ENCODE assay signal across 11 cellular contexts in the genomic region with DNA sequence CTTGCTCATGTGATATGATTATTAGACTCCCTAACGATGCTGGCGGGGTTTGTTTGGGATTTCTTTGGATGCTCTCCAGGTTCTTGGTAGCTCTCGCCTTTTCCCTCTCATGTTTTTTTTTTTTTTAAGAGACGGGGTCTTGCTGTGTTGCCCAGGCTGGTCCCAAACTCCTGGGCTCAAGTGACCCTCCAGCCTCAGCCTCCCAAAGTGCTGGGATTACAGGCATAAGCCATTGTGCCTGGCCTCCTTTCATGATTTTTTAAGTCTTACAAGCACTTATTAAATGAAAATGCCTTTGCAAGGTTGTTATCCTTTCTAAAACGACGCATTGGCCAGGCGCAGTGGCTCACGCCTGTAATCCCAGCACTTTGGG. TPM values are rescaled to one million over a fixed set of nuclear protein-coding genes. Genes with fewer than 3 reads are reported as not detected.
A peak's percentile ranks its signal among the peaks of the same experiment; 100 is the strongest.
DNase-seq lines count a peak whose midpoint lies in the region; ATAC-seq, FAIRE-seq and TF ChIP-seq lines count a peak whose summit lies in the region.
"Had no signal": no experiment of that assay in that cellular context is flagged by ENCODE, and none has a peak within 500 bp of the region (broad histone marks: within the 10 kb centered on the region; RNA-seq: fewer than 3 reads in every experiment).

No MANE protein-coding gene starts in this region.

- H3K27me3 ChIP-seq in CD8-positive, alpha-beta memory T cell (ENCODE audit: insufficient read depth, low read length, poor library complexity, severe bottlenecking) = no peaks in the 10 kb centered on the region
- no peaks in the 10 kb centered on the region for H3K27me3 ChIP-seq in K562 (ENCODE audit: control insufficient read depth in 2 of 2, insufficient read depth in 2 of 2, low read length in 2 of 2)

- peak overlapping the region in 1 of 8 donors; percentile 19 for H3K27ac Mint-ChIP-seq in CD8-positive, alpha-beta memory T cell
- H3K27ac Mint-ChIP-seq in nephron progenitor cell = peak overlapping the region; percentile 4
- H3K27ac Mint-ChIP-seq in endothelial cell (ENCODE audit: unreplicated experiment) = no peak overlapping the region
- H3K27ac Mint-ChIP-seq: GM23338, IgD-negative memory B cell had no signal

- ATAC-seq in K562 (no peak), HG03432 (IDR thresholded peaks at IDR 0.05; ENCODE audit: unreplicated experiment) (no peak)
- ATAC-seq: GM23338 had no signal

- H3K4me1 ChIP-seq in CD8-positive, alpha-beta memory T cell (ENCODE audit: insufficient read depth, low read length) = peaks cover 24% of the 10 kb centered on the region
- H3K4me1 ChIP-seq in K562 (replicated peaks in 1 of 2; ENCODE audit: control insufficient read depth in 2 of 2, insufficient read depth in 2 of 2, low read length in 2 of 2) = peaks cover 61 to 72% of the 10 kb centered on the region in 2 experiments

- no peak for TF ChIP-seq RAD21 in K562 (CRISPR knock-in tag; conservative IDR thresholded peaks at IDR 0.05 in 1 of 2, IDR thresholded peaks at IDR 0.05 in 1 of 2)

- intact Hi-C loops in K562 (cut with micrococcal nuclease) = no loop called here

- no peaks in the 10 kb centered on the region for H3K27me3 Mint-ChIP-seq in CD8-positive, alpha-beta memory T cell
- H3K27me3 Mint-ChIP-seq in nephron progenitor cell (ENCODE audit: low read depth, poor library complexity) (peaks cover 11% of the 10 kb centered on the region), endothelial cell (ENCODE audit: unreplicated experiment) (peaks cover 2% of the 10 kb centered on the region)

- in situ Hi-C loops in K562 (cut with MboI) = no loop called here

- peaks cover 24 to 37% (median 34%) of the 10 kb centered on the region in 3 donors for H3K4me1 Mint-ChIP-seq in CD8-positive, alpha-beta memory T cell
- H3K4me1 Mint-ChIP-seq in nephron progenitor cell (peaks cover 53% of the 10 kb centered on the region), endothelial cell (ENCODE audit: unreplicated experiment) (peaks cover under 1% of the 10 kb centered on the region)

- no peaks in the 10 kb centered on the region for H3K9me1 ChIP-seq in K562 (ENCODE audit: control insufficient read depth, insufficient read depth, low read length)

- no TSS peak for BruUV-seq in K562 (replicated peaks; lab: Mats Ljungman, UMichigan)

- no peaks in the 10 kb centered on the region for H4K20me1 ChIP-seq in K562 (replicated peaks; ENCODE audit: control insufficient read depth, insufficient read depth, low read length)

- CTCF ChIA-PET in CD8-positive, alpha-beta memory T cell (lab: Charles Lee) = no interaction called here
- CTCF ChIA-PET in K562 (lab: Yijun Ruan, JAX; ENCODE audit: low intra/inter-chr PET ratio) = no interaction called here

- no peaks in the 10 kb centered on the region for H3K9me3 Mint-ChIP-seq in CD8-positive, alpha-beta memory T cell
- H3K9me3 Mint-ChIP-seq in nephron progenitor cell = no peaks in the 10 kb centered on the region
- H3K9me3 Mint-ChIP-seq in endothelial cell (ENCODE audit: unreplicated experiment) = no peaks in the 10 kb centered on the region
- H3K9me3 Mint-ChIP-seq: GM23338, IgD-negative memory B cell had no signal

- peak overlapping the region; percentile 64 for H2AFZ ChIP-seq in K562 (ENCODE audit: low read depth, low read length)
- H2AFZ ChIP-seq: GM23338 had no signal

- DNase-seq in CD8-positive, alpha-beta memory T cell = no peak
- DNase-seq in K562 (ENCODE audit: extremely low read depth in 1 of 4, low spot score in 3 of 4) (no peak), nephron progenitor cell (no peak), SHP77 treated with DMSO at 0.1 percent for 48 hours (lab: John Stamatoyannopoulos, UW) (no peak), endothelial cell (ENCODE audit: low spot score) (no peak)
- DNase-seq: Calu3, DMS 273 treated with DMSO at 0.1 percent for 48 hours, H7 had no signal

- H3K4me2 ChIP-seq in K562 (ENCODE audit: insufficient read depth, low read length) = peak overlapping the region; percentile 82
- H3K4me2 ChIP-seq: GM23338 had no signal

- 61% methylated on average over 7 of the region's 8 CpGs for WGBS in K562 (ENCODE audit: insufficient coverage, low coverage, missing lambda C conversion rate)

- TF ChIP-seq POLR2A in K562 (conservative IDR thresholded peaks at IDR 0.05) = no peak

- peak overlapping the region; percentile 6 to 69; a peak in 3 of 4 replicates for H3K9ac ChIP-seq in K562 (ENCODE audit: insufficient read depth in 1 of 2, low read depth in 2 of 2, low read length in 2 of 2)

- H3K36me3 Mint-ChIP-seq in CD8-positive, alpha-beta memory T cell = peaks cover 0 to 5% (median 1%) of the 10 kb centered on the region in 3 donors
- H3K36me3 Mint-ChIP-seq in nephron progenitor cell (ENCODE audit: low read depth) (peaks cover 4% of the 10 kb centered on the region), endothelial cell (ENCODE audit: low read depth, unreplicated experiment) (peaks cover 7% of the 10 kb centered on the region)
- H3K36me3 Mint-ChIP-seq: IgD-negative memory B cell had no signal

- H3K36me3 ChIP-seq in CD8-positive, alpha-beta memory T cell (ENCODE audit: insufficient read depth, low read length) = no peaks in the 10 kb centered on the region
- peaks cover 8% of the 10 kb centered on the region; the same call in 2 of the 3 replicates for H3K36me3 ChIP-seq in K562 (ENCODE audit: control insufficient read depth, insufficient read depth, low read length)

- TF ChIP-seq EP300 in K562 (IDR thresholded peaks at IDR 0.05; ENCODE audit: low read length) = no peak

- no peak for TF ChIP-seq CTCF in K562 (IDR thresholded peaks at IDR 0.05 in 2 of 3, conservative IDR thresholded peaks at IDR 0.05 in 1 of 3; ENCODE audit: insufficient read depth in 2 of 3, low read depth in 1 of 3, low read length in 3 of 3)
- no peak for TF ChIP-seq CTCF in nephron progenitor cell (IDR thresholded peaks at IDR 0.05)
- no peak for TF ChIP-seq CTCF in endothelial cell (IDR thresholded peaks at IDR 0.05; ENCODE audit: unreplicated experiment)

- no peak overlapping the region for H3K4me3 ChIP-seq in CD8-positive, alpha-beta memory T cell (ENCODE audit: low read length)
- H3K4me3 ChIP-seq in K562 = peak overlapping the region; percentile 12; the same call in 1 of the 2 replicates
- H3K4me3 ChIP-seq: GM23338 had no signal

- H3K27ac ChIP-seq in CD8-positive, alpha-beta memory T cell (ENCODE audit: low read depth, low read length) = peak overlapping the region; percentile 84
- H3K27ac ChIP-seq in K562 (ENCODE audit: extremely low read depth, low read depth, low read length) = peak overlapping the region; percentile 87

- no peak for FAIRE-seq in K562 (lab: Jason Lieb, UNC)

- no peak overlapping the region for H3K4me3 Mint-ChIP-seq in CD8-positive, alpha-beta memory T cell
- H3K4me3 Mint-ChIP-seq in nephron progenitor cell (no peak overlapping the region), endothelial cell (ENCODE audit: unreplicated experiment) (no peak overlapping the region)
- H3K4me3 Mint-ChIP-seq: GM23338, IgD-negative memory B cell had no signal

- peaks cover 58% of the 10 kb centered on the region for H3K79me2 ChIP-seq in K562 (ENCODE audit: control insufficient read depth, insufficient read depth, low read length)

- no peaks in the 10 kb centered on the region for H3K9me3 ChIP-seq in CD8-positive, alpha-beta memory T cell (ENCODE audit: low read length)
- 0 out of 2 replicates have a peak, but pooled peaks cover 2% of the 10 kb centered on the region for H3K9me3 ChIP-seq in K562 (replicated peaks; ENCODE audit: control insufficient read depth, insufficient read depth, low read depth, low read length)

- POLR2A ChIA-PET in CD8-positive, alpha-beta memory T cell (lab: Charles Lee) = no interaction called here
- POLR2A ChIA-PET in K562 (lab: Yijun Ruan, JAX) = interaction anchor here (1.2 to 1.8 kb wide), 2 partner anchors 24 to 57 kb away, joined by 3 to 4 read pairs; a partner anchor contains a TSS

RNA-seq across cellular contexts. Expression of a gene that starts 24.1 kb away (rescaled TPM):
- total RNA-seq in CD8-positive, alpha-beta memory T cell = 10 to 100 TPM; 13.2 to 13.5 TPM
- polyA plus RNA-seq in CD8-positive, alpha-beta memory T cell = 7.2 TPM
- total RNA-seq in K562 (2011; cell fraction: chromatin; rRNA removed; ENCODE audit: low replicate concordance) = 51.3 and 93.2 TPM in 2 replicates
- total RNA-seq in K562 (2011; cell fraction: nucleolus; rRNA removed) = 39.2 and 39.4 TPM in 2 replicates
- total RNA-seq in K562 (2011; cell fraction: nucleoplasm; rRNA removed) = 29.0 and 33.3 TPM in 2 replicates
- total RNA-seq in K562 (2014; rRNA removed) = 11.0 and 11.2 TPM in 2 replicates
- total RNA-seq in K562 (2014; rRNA removed; fragmentation: Illumina TruSeq; extraction: Trizol) = 6.1 and 10.3 TPM in 2 replicates
- total RNA-seq in K562 (2015; rRNA removed; fragmentation: Illumina TruSeq; extraction: Trizol) = 9.3 and 9.7 TPM in 2 replicates
- total RNA-seq in K562 (2021) = 13.7 and 14.7 TPM in 2 replicates
- 6.9 and 8.6 TPM in 2 replicates for polyA plus RNA-seq in K562 (2011; rRNA removed)
- 4.0 and 9.6 TPM in 2 replicates for polyA plus RNA-seq in K562 (2011; cell fraction: cytosol; rRNA removed)
- polyA plus RNA-seq in K562 (2011; cell fraction: nucleus; rRNA removed) = 6.8 and 12.9 TPM in 2 replicates
- 10.5 and 13.3 TPM in 2 replicates for polyA plus RNA-seq in K562 (2012)
- 10.1 and 12.6 TPM in 2 replicates for polyA plus RNA-seq in K562 (2014; fragmentation: Illumina TruSeq; extraction: Trizol)
- polyA plus RNA-seq in K562 (2014; fragmentation: Nextera tagmentation; extraction: Ambion mirVana) = under 1 TPM; 0.18 to 0.36 TPM
- polyA plus RNA-seq in K562 (2014; rRNA removed) = 9.8 and 10.2 TPM in 2 replicates
- 7.7 and 17.3 TPM in 2 replicates for polyA minus RNA-seq in K562 (2011; rRNA and poly(A)+ RNA removed)
- polyA minus RNA-seq in K562 (2011; cell fraction: cytosol; rRNA and poly(A)+ RNA removed) = 5.1 and 6.4 TPM in 2 replicates
- 9.6 and 11.7 TPM in 2 replicates for polyA minus RNA-seq in K562 (2011; cell fraction: nucleus; rRNA and poly(A)+ RNA removed)
- total RNA-seq in endothelial cell (ENCODE audit: unreplicated experiment) = 5.5 TPM

RNA-seq across cellular contexts. Expression of a gene that starts 40.4 kb away (rescaled TPM):
- total RNA-seq in CD8-positive, alpha-beta memory T cell = 10 to 100 TPM; 31.6 to 32.6 TPM
- polyA plus RNA-seq in CD8-positive, alpha-beta memory T cell = 45.7 TPM
- 116 and 182 TPM in 2 replicates for total RNA-seq in K562 (2011; cell fraction: chromatin; rRNA removed; ENCODE audit: low replicate concordance)
- 70.2 and 72.6 TPM in 2 replicates for total RNA-seq in K562 (2011; cell fraction: nucleolus; rRNA removed)
- 82.7 and 89.1 TPM in 2 replicates for total RNA-seq in K562 (2011; cell fraction: nucleoplasm; rRNA removed)
- 37.4 and 42.5 TPM in 2 replicates for total RNA-seq in K562 (2014; rRNA removed)
- total RNA-seq in K562 (2014; rRNA removed; fragmentation: Illumina TruSeq; extraction: Trizol) = 37.2 and 38.1 TPM in 2 replicates
- total RNA-seq in K562 (2015; rRNA removed; fragmentation: Illumina TruSeq; extraction: Trizol) = 44.5 and 44.6 TPM in 2 replicates
- 45.7 and 47.0 TPM in 2 replicates for total RNA-seq in K562 (2021)
- polyA plus RNA-seq in K562 (2011; rRNA removed) = 36.5 and 42.5 TPM in 2 replicates
- polyA plus RNA-seq in K562 (2011; cell fraction: cytosol; rRNA removed) = 43.9 and 59.7 TPM in 2 replicates
- 78.8 and 96.8 TPM in 2 replicates for polyA plus RNA-seq in K562 (2011; cell fraction: nucleus; rRNA removed)
- 37.6 and 39.5 TPM in 2 replicates for polyA plus RNA-seq in K562 (2012)
- polyA plus RNA-seq in K562 (2014; fragmentation: Illumina TruSeq; extraction: Trizol) = 48.2 and 49.7 TPM in 2 replicates
- 1 to 10 TPM; 1.7 to 1.8 TPM for polyA plus RNA-seq in K562 (2014; fragmentation: Nextera tagmentation; extraction: Ambion mirVana)
- polyA plus RNA-seq in K562 (2014; rRNA removed) = 31.3 and 39.8 TPM in 2 replicates
- 22.4 and 22.5 TPM in 2 replicates for polyA minus RNA-seq in K562 (2011; rRNA and poly(A)+ RNA removed)
- 14.8 and 19.9 TPM in 2 replicates for polyA minus RNA-seq in K562 (2011; cell fraction: cytosol; rRNA and poly(A)+ RNA removed)
- polyA minus RNA-seq in K562 (2011; cell fraction: nucleus; rRNA and poly(A)+ RNA removed) = 17.2 and 23.5 TPM in 2 replicates
- total RNA-seq in endothelial cell (ENCODE audit: unreplicated experiment) = 46.5 TPM
